29 cellular contexts compared by ENCODE assay signal in the genomic region with DNA sequence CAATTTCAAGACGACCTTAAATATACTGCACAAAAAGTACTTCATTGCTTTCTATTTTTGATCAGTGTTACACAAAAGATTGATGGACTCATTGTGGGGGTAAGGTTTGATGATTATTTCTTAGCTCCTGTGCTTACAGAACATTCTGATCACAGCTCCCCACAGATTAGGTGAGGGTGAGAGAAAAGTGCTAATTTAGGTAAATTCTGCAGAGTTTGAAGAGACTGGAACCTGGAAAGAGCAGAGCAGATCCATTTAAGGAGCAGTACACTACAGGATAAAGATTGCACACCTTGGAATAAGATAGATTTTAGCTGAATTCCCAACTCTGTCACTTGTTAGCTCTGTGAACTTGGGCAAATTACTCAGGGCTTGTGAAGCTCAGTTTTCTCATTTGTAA.
"Had no signal": no experiment of that assay in that cellular context is flagged by ENCODE, and none has a peak within 500 bp of the region (broad histone marks: within the 10 kb centered on the region; RNA-seq: fewer than 3 reads in every experiment).

No MANE protein-coding gene starts in this region.

- DNase-seq: activated effector memory CD4-positive, alpha-beta T cell treated with anti-CD3 and anti-CD28 coated beads, Interleukin-2, amount 50 U/mL, for 16 hours; activated effector memory CD4-positive, alpha-beta T cell treated with Interleukin-2 at 50 U/mL for 16 hours; activated gamma-delta T cell; activated gamma-delta T cell treated with Interleukin-2 at 50 U/mL for 16 hours; activated naive CD4-positive, alpha-beta T cell; activated naive CD4-positive, alpha-beta T cell treated with anti-CD3 and anti-CD28 coated beads for 36 hours; activated naive CD4-positive, alpha-beta T cell treated with anti-CD3 and anti-CD28 coated beads, Interleukin-2, amount 10 ng/mL, durations not matched to agents 7 days and 5 days; activated naive CD4-positive, alpha-beta T cell treated with anti-CD3 and anti-CD28 coated beads, Interleukin-2, amount 50 U/mL, for 16 hours; activated naive CD4-positive, alpha-beta T cell treated with Interleukin-2 at 50 U/mL for 16 hours; activated naive CD8-positive, alpha-beta T cell treated with anti-CD3 and anti-CD28 coated beads for 36 hours; activated naive CD8-positive, alpha-beta T cell treated with anti-CD3 and anti-CD28 coated beads, Interleukin-2, amount 10 ng/mL, durations not matched to agents 7 days and 5 days; activated naive CD8-positive, alpha-beta T cell treated with anti-CD3 and anti-CD28 coated beads, Interleukin-2, amount 50 U/mL, for 24 hours; activated T-cell treated with anti-CD3 and anti-CD28 coated beads, Interleukin-2, amount 50 U/mL, for 1 hour; activated T-cell treated with anti-CD3 and anti-CD28 coated beads, Interleukin-2, amount 50 U/mL, for 24 hours; activated T-cell treated with anti-CD3 and anti-CD28 coated beads, Interleukin-2, amount 50 U/mL, for 4 hours; activated T-cell treated with anti-CD3 and anti-CD28 coated beads, Interleukin-2, amount 50 U/mL, for 48 hours; activated T-cell treated with anti-CD3 and anti-CD28 coated beads, Interleukin-2, amount 50 U/mL, for 72 hours; adrenal gland; amniotic stem cell; amygdala; anterior cingulate cortex; aorta; body of pancreas; brain microvascular endothelial cell; central memory CD4-positive, alpha-beta T cell; cerebellar nuclear complex had no signal

- H3K4me3 ChIP-seq: adrenal gland, ascending aorta, body of pancreas, breast epithelium, cardiac muscle cell had no signal

- H3K36me3 ChIP-seq: adrenal gland, ascending aorta, brain microvascular endothelial cell, breast epithelium, cardiac muscle cell had no signal

- H3K9me3 ChIP-seq: adrenal gland, ascending aorta, body of pancreas, breast epithelium had no signal

- H3K4me1 ChIP-seq: adrenal gland, ascending aorta, body of pancreas, breast epithelium had no signal

- H3K27me3 ChIP-seq: adrenal gland, ascending aorta, body of pancreas, brain microvascular endothelial cell, breast epithelium, cardiac muscle cell had no signal

- H3K27ac ChIP-seq: adrenal gland, ascending aorta, body of pancreas, brain microvascular endothelial cell, breast epithelium, cardiac muscle cell had no signal
